18 cellular contexts compared by ENCODE assay signal in genomic region chr1:25690396-25690956, GRCh38.
"Had no signal": no experiment of that assay in that cellular context is flagged by ENCODE, and none has a peak within 500 bp of the region (broad histone marks: within the 10 kb centered on the region; RNA-seq: fewer than 3 reads in every experiment).

No MANE protein-coding gene starts in this region.

- H3K9me3 Mint-ChIP-seq: activated CD8-positive, alpha-beta T cell treated with anti-CD3 and anti-CD28 coated beads for 36 hours; activated T-helper 2 cell treated with anti-CD3 and anti-CD28 coated beads, Interferon-gamma antibody, Interleukin-2, Interleukin-4, amounts not matched to agents 10 μg/mL and 5 μg/mL and 100 μg/mL, durations not matched to agents 14 hours and 24 hours and 36 hours; mesothelial cell of epicardium; stimulated activated naive CD8-positive, alpha-beta T cell treated with anti-CD3 and anti-CD28 coated beads, Interleukin-15, amount 100 ng/mL, for 72 hours had no signal

- H3K27me3 ChIP-seq: colonic mucosa, hepatocyte, right lobe of liver, suprapubic skin, transverse colon had no signal

- ATAC-seq: foreskin keratinocyte, left cardiac atrium, lower lobe of right lung, psoas muscle had no signal

- H3K4me3 Mint-ChIP-seq: activated CD8-positive, alpha-beta T cell treated with anti-CD3 and anti-CD28 coated beads for 36 hours; mesothelial cell of epicardium had no signal

- H3K27ac Mint-ChIP-seq: activated CD8-positive, alpha-beta T cell treated with anti-CD3 and anti-CD28 coated beads for 36 hours; activated T-helper 2 cell treated with anti-CD3 and anti-CD28 coated beads, Interferon-gamma antibody, Interleukin-2, Interleukin-4, amounts not matched to agents 10 μg/mL and 5 μg/mL and 100 μg/mL, durations not matched to agents 14 hours and 24 hours and 36 hours; mesothelial cell of epicardium had no signal

- H3K4me1 ChIP-seq: colonic mucosa, foreskin keratinocyte had no signal

- H3K27me3 Mint-ChIP-seq: activated CD8-positive, alpha-beta T cell treated with anti-CD3 and anti-CD28 coated beads for 36 hours; stimulated activated naive CD8-positive, alpha-beta T cell treated with anti-CD3 and anti-CD28 coated beads, Interleukin-15, amount 100 ng/mL, for 72 hours had no signal

- DNase-seq: activated naive CD4-positive, alpha-beta T cell treated with anti-CD3 and anti-CD28 coated beads, Interleukin-2, amount 50 U/mL, for 16 hours; activated T-cell treated with anti-CD3 and anti-CD28 coated beads, Interleukin-2, amount 50 U/mL, for 1 hour; amniotic stem cell; colonic mucosa; foreskin keratinocyte; left cardiac atrium; lower lobe of right lung; psoas muscle; right lobe of liver; stimulated activated CD4-positive, alpha-beta T cell treated with anti-CD3 and anti-CD28 coated beads, Interleukin-4, amount 100 ng/mL, for 1 hour; transverse colon had no signal

- H3K36me3 Mint-ChIP-seq: mesothelial cell of epicardium had no signal

- H3K27ac ChIP-seq: colonic mucosa, foreskin keratinocyte, hepatocyte, lower lobe of right lung, psoas muscle, right lobe of liver, suprapubic skin, transverse colon, VCaP had no signal

- H3K36me3 ChIP-seq: colonic mucosa, lower lobe of right lung, right lobe of liver, suprapubic skin, transverse colon had no signal

- H3K4me3 ChIP-seq: colonic mucosa, hepatocyte, lower lobe of right lung, psoas muscle, right lobe of liver, suprapubic skin, transverse colon had no signal

- H3K9me3 ChIP-seq: colonic mucosa, lower lobe of right lung, psoas muscle, right lobe of liver, suprapubic skin, transverse colon had no signal
